In the genomic region with DNA sequence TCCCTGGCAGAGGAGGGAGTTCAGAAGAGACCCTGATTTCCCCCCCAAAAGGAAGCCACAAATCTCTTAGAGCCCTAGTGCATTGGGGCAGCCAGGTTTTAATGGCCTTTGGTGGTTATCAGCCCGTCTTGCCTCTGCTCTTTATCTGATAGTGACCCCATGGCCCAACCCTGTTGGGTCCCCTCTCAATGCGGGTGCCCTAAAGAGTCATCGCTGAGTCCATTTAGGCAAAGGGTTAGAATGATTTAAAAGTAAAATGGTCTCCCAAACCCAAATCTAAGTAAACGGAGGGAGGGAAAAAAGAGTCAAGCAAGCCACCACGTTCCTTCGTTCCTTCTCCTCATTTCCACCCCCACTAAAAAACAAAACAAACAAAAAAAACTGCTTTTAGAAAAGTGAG, we compare ENCODE assay signal across 9 cellular contexts.
DNase-seq lines count a peak whose midpoint lies in the region; ATAC-seq and TF ChIP-seq lines count a peak whose summit lies in the region.
"Had no signal": no experiment of that assay in that cellular context is flagged by ENCODE, and none has a peak within 500 bp of the region (broad histone marks: within the 10 kb centered on the region; RNA-seq: fewer than 3 reads in every experiment).

No MANE protein-coding gene starts in this region.

- H3K9me2 ChIP-seq in PC-3 (replicated peaks; ENCODE audit: low read length) = no peaks in the 10 kb centered on the region

- peaks cover 93% of the 10 kb centered on the region for H3K79me2 ChIP-seq in PC-3 (ENCODE audit: low read length)

- H3K9ac ChIP-seq in PC-3 (ENCODE audit: low read length) (peak overlapping the region; percentile 87), endodermal cell (ENCODE audit: extremely low read depth, low read length, poor library complexity, severe bottlenecking) (no peak overlapping the region)

- POLR2A ChIA-PET in PC-3 (lab: Charles Lee; ENCODE audit: unreplicated experiment) = interaction anchor here (0.9 kb wide), 1 partner anchor 39 kb away, joined by 10 read pairs; no protein-coding TSS in a partner anchor

- no TSS peak for BruUV-seq in PC-3 (replicated peaks; lab: Mats Ljungman, UMichigan)

- H3K4me3 Mint-ChIP-seq in endodermal cell (peak overlapping the region; percentile 60), progenitor cell of endocrine pancreas (ENCODE audit: low read depth) (peak overlapping the region; percentile 84)

- CTCF ChIA-PET in PC-3 (lab: Charles Lee) = interaction anchor here (2.7 kb wide), 1 partner anchor 140 kb away, joined by 7 read pairs; no protein-coding TSS in a partner anchor

- intact Hi-C loops in PC-3 (cut with micrococcal nuclease) = loop anchor here (10.0 kb wide), 2 partner anchors 1050 to 1140 kb away; no protein-coding TSS in a partner anchor

- peaks cover 70% of the 10 kb centered on the region for H4K20me1 ChIP-seq in PC-3 (ENCODE audit: low read length)

- H3K36me3 ChIP-seq in PC-3 (ENCODE audit: low read depth, low read length) = peaks cover 50% of the 10 kb centered on the region
- H3K36me3 ChIP-seq in endodermal cell (ENCODE audit: control insufficient read depth, insufficient read depth, low read length) = no peaks in the 10 kb centered on the region

- peak overlapping the region; percentile 92 for H3K4me2 ChIP-seq in PC-3 (ENCODE audit: low read length)

- no peak for DNase-seq in GM12865 (ENCODE audit: low read depth)
- peak; percentile 24 for DNase-seq in PC-3
- no peak for DNase-seq in endodermal cell
- DNase-seq in progenitor cell of endocrine pancreas (ENCODE audit: low spot score, unreplicated experiment) = no peak
- DNase-seq in activated CD4-positive, CD25-positive, alpha-beta regulatory T cell treated with anti-CD3 and anti-CD28 coated beads, Interleukin-2, amount 50 U/mL, for 72 hours = no peak
- no peak for DNase-seq in NCI-H748 treated with DMSO at 0.1 percent for 48 hours (lab: John Stamatoyannopoulos, UW)
- DNase-seq: midbrain had no signal

- H3K4me1 ChIP-seq in PC-3 (ENCODE audit: insufficient read depth, low read length) = peaks cover 38% of the 10 kb centered on the region
- peaks cover 4% of the 10 kb centered on the region for H3K4me1 ChIP-seq in endodermal cell (ENCODE audit: control insufficient read depth, insufficient read depth, low read length)

- H3K9me3 Mint-ChIP-seq in endodermal cell (no peaks in the 10 kb centered on the region), progenitor cell of endocrine pancreas (ENCODE audit: low read depth) (no peaks in the 10 kb centered on the region)

- no peak overlapping the region for H3K27ac Mint-ChIP-seq in endodermal cell
- peak overlapping the region; percentile 24 for H3K27ac Mint-ChIP-seq in progenitor cell of endocrine pancreas

- H3K27ac ChIP-seq in PC-3 (ENCODE audit: low read length) (peak overlapping the region; percentile 97), endodermal cell (ENCODE audit: low read depth, low read length) (no peak overlapping the region)

- H3F3A ChIP-seq in PC-3 (ENCODE audit: low read length, unreplicated experiment) = peaks cover 29% of the 10 kb centered on the region

- H3K9me3 ChIP-seq in PC-3 (ENCODE audit: low read length) (no peaks in the 10 kb centered on the region), endodermal cell (ENCODE audit: control insufficient read depth, low read length) (no peaks in the 10 kb centered on the region)

- no peaks in the 10 kb centered on the region for H3K36me3 Mint-ChIP-seq in endodermal cell (ENCODE audit: low read depth)
- H3K36me3 Mint-ChIP-seq in progenitor cell of endocrine pancreas (ENCODE audit: insufficient read depth) = no peaks in the 10 kb centered on the region

- H2AFZ ChIP-seq in PC-3 (ENCODE audit: low read length) = no peak overlapping the region

- H3K27me3 ChIP-seq in PC-3 (ENCODE audit: low read length) (no peaks in the 10 kb centered on the region), endodermal cell (ENCODE audit: control insufficient read depth, insufficient read depth, low read length, poor library complexity, severe bottlenecking) (peaks cover 47% of the 10 kb centered on the region)

- TF ChIP-seq CTCF in GM12865 (IDR thresholded peaks at IDR 0.05; ENCODE audit: insufficient read depth, low read depth, low read length, missing control alignments) (no peak), PC-3 (conservative IDR thresholded peaks at IDR 0.05; ENCODE audit: low read depth, low read length) (no peak), endodermal cell (conservative IDR thresholded peaks at IDR 0.05) (no peak), progenitor cell of endocrine pancreas (IDR thresholded peaks at IDR 0.05; ENCODE audit: unreplicated experiment) (no peak)

- WGBS in endodermal cell (ENCODE audit: insufficient coverage in 1 of 2, insufficient read length in 1 of 2), 2 experiments = 20 to 21% methylated on average over 1 to 4 of the region's 6 CpGs

- H3K27me3 Mint-ChIP-seq in endodermal cell (ENCODE audit: insufficient read depth) (peaks cover 63% of the 10 kb centered on the region), progenitor cell of endocrine pancreas (peaks cover 65% of the 10 kb centered on the region)

- peaks cover 18% of the 10 kb centered on the region for H3K4me1 Mint-ChIP-seq in endodermal cell
- H3K4me1 Mint-ChIP-seq in progenitor cell of endocrine pancreas (ENCODE audit: low read depth) = peaks cover 25% of the 10 kb centered on the region

- ATAC-seq in PC-3 (no peak), GM19463 (IDR thresholded peaks at IDR 0.05; ENCODE audit: unreplicated experiment) (no peak), HG03565 (IDR thresholded peaks at IDR 0.05; ENCODE audit: unreplicated experiment) (no peak)

- H3K4me3 ChIP-seq in GM12865 (ENCODE audit: low read depth, low read length) = peak overlapping the region; percentile 8; the same call in 1 of the 2 replicates
- peak overlapping the region; percentile 95 for H3K4me3 ChIP-seq in PC-3 (ENCODE audit: low read length)
- peak overlapping the region; percentile 87 for H3K4me3 ChIP-seq in endodermal cell (ENCODE audit: low read length)

Comparison
In these comparisons a context has a peak if more than half of its experiments do, and no peak if none do; other contexts are left out.
1. H3K4me3 ChIP-seq: peak in every context shown above with its lines; median percentile 95 in PC-3; 87 in endodermal cell; 8 in GM12865.